Comparison of ENCODE assay signal across 32 cellular contexts in the genomic region with DNA sequence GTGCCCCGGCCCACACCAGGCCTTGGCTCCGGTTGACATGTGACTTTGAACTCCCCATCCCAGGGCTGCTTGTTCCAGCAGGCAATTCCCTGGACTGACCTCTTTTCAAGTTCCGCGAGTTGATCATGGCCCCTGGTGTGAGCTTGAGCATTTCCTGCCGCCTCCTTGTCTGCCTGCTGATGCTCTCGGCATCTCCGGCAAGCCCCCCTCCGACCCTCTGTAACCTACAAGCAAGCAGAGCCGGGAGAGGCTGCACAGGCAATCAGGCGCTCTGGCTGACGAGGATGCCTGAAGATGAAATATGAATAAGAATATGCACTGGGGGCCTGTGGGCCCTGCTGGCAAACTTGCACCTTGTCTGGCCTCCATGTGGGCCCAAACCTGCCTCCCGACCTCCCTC.
"Had no signal": no experiment of that assay in that cellular context is flagged by ENCODE, and none has a peak within 500 bp of the region (broad histone marks: within the 10 kb centered on the region; RNA-seq: fewer than 3 reads in every experiment).

No MANE protein-coding gene starts in this region.

- H3K36me3 Mint-ChIP-seq: activated naive CD4-positive, alpha-beta T cell treated with anti-CD3 and anti-CD28 coated beads, Interleukin-2, amount 10 ng/mL, durations not matched to agents 7 days and 5 days; activated naive CD4-positive, alpha-beta T cell treated with anti-CD3 and anti-CD28 coated beads, Interleukin-2, amount 50 U/mL, for 72 hours; activated naive CD8-positive, alpha-beta T cell treated with anti-CD3 and anti-CD28 coated beads, Interleukin-2, amount 10 ng/mL, durations not matched to agents 7 days and 5 days; brain had no signal

- H3K9me3 Mint-ChIP-seq: activated CD4-positive, alpha-beta memory T cell treated with anti-CD3 and anti-CD28 coated beads, Interleukin-2, amount 10 ng/mL, durations not matched to agents 7 days and 5 days; activated CD4-positive, alpha-beta T cell treated with anti-CD3 and anti-CD28 coated beads, Interleukin-2, amount 10 ng/mL, durations not matched to agents 7 days and 5 days; activated naive CD4-positive, alpha-beta T cell treated with anti-CD3 and anti-CD28 coated beads, Interleukin-2, amount 10 ng/mL, durations not matched to agents 7 days and 5 days; activated naive CD8-positive, alpha-beta T cell treated with anti-CD3 and anti-CD28 coated beads, Interleukin-2, amount 10 ng/mL, durations not matched to agents 7 days and 5 days; activated T-cell treated with anti-CD3 and anti-CD28 coated beads, Interleukin-2, amount 50 U/mL, for 24 hours; T-helper 2 cell treated with Interferon-gamma antibody and Interleukin-4, amounts not matched to agents 5 μg/mL and 100 μg/mL, for 36 hours had no signal

- H3K27ac ChIP-seq: ascending aorta, breast epithelium, cardiac muscle cell, colonic mucosa, dorsolateral prefrontal cortex, esophagus squamous epithelium, gastroesophageal sphincter had no signal

- H3K36me3 ChIP-seq: ascending aorta, breast epithelium, cardiac muscle cell, colonic mucosa, esophagus squamous epithelium, gastroesophageal sphincter had no signal

- ATAC-seq: activated naive CD4-positive, alpha-beta T cell treated with anti-CD3 and anti-CD28 coated beads, Interleukin-2, amount 50 U/mL, for 72 hours; activated T-cell treated with anti-CD3 and anti-CD28 coated beads, Interleukin-2, amount 50 U/mL, for 72 hours; gastroesophageal sphincter; T-helper 17 cell had no signal

- H3K4me1 Mint-ChIP-seq: activated CD4-positive, alpha-beta memory T cell treated with anti-CD3 and anti-CD28 coated beads, Interleukin-2, amount 10 ng/mL, durations not matched to agents 7 days and 5 days; activated CD4-positive, alpha-beta T cell treated with anti-CD3 and anti-CD28 coated beads, Interleukin-2, amount 10 ng/mL, durations not matched to agents 7 days and 5 days; activated naive CD4-positive, alpha-beta T cell treated with anti-CD3 and anti-CD28 coated beads, Interleukin-2, amount 10 ng/mL, durations not matched to agents 7 days and 5 days; activated naive CD8-positive, alpha-beta T cell treated with anti-CD3 and anti-CD28 coated beads, Interleukin-2, amount 10 ng/mL, durations not matched to agents 7 days and 5 days; T-helper 17 cell had no signal

- H3K9me3 ChIP-seq: ascending aorta, breast epithelium, colonic mucosa, esophagus squamous epithelium, gastroesophageal sphincter had no signal

- H3K4me3 ChIP-seq: ascending aorta, breast epithelium, cardiac muscle cell, colonic mucosa, dorsolateral prefrontal cortex, esophagus squamous epithelium, gastroesophageal sphincter had no signal

- H3K27me3 ChIP-seq: ascending aorta, cardiac muscle cell, colonic mucosa had no signal

- DNase-seq: activated CD4-positive, alpha-beta memory T cell treated with anti-CD3 and anti-CD28 coated beads, Interleukin-2, amount 10 ng/mL, durations not matched to agents 7 days and 5 days; activated CD4-positive, alpha-beta T cell treated with anti-CD3 and anti-CD28 coated beads for 1 hour; activated CD4-positive, alpha-beta T cell treated with anti-CD3 and anti-CD28 coated beads for 4 hours; activated CD4-positive, alpha-beta T cell treated with anti-CD3 and anti-CD28 coated beads, Interleukin-2, amount 10 ng/mL, durations not matched to agents 7 days and 5 days; activated CD4-positive, alpha-beta T cell treated with anti-CD3 and anti-CD28 coated beads, Interleukin-2, amount 50 U/mL, for 4 hours; activated CD8-positive, alpha-beta memory T cell treated with anti-CD3 and anti-CD28 coated beads, Interleukin-2, amount 50 U/mL, for 48 hours; activated gamma-delta T cell; activated naive CD4-positive, alpha-beta T cell; activated naive CD4-positive, alpha-beta T cell treated with anti-CD3 and anti-CD28 coated beads, Interleukin-2, amount 10 ng/mL, durations not matched to agents 7 days and 5 days; activated naive CD8-positive, alpha-beta T cell treated with anti-CD3 and anti-CD28 coated beads, Interleukin-2, amount 10 ng/mL, durations not matched to agents 7 days and 5 days; activated T-cell treated with anti-CD3 and anti-CD28 coated beads for 4 hours; activated T-cell treated with anti-CD3 and anti-CD28 coated beads, Interleukin-2, amount 50 U/mL, for 24 hours; activated T-cell treated with anti-CD3 and anti-CD28 coated beads, Interleukin-2, amount 50 U/mL, for 72 hours; central memory CD4-positive, alpha-beta T cell; cerebellar nuclear complex; colonic mucosa; dorsolateral prefrontal cortex; effector memory CD4-positive, alpha-beta T cell; erythroblast; esophagus squamous epithelium; foreskin melanocyte; SW 1271; T-helper 1 cell; T-helper 17 cell; T1000 had no signal

- H3K27me3 Mint-ChIP-seq: activated CD4-positive, alpha-beta memory T cell treated with anti-CD3 and anti-CD28 coated beads, Interleukin-2, amount 10 ng/mL, durations not matched to agents 7 days and 5 days; activated CD4-positive, alpha-beta T cell treated with anti-CD3 and anti-CD28 coated beads, Interleukin-2, amount 10 ng/mL, durations not matched to agents 7 days and 5 days; activated naive CD8-positive, alpha-beta T cell treated with anti-CD3 and anti-CD28 coated beads, Interleukin-2, amount 10 ng/mL, durations not matched to agents 7 days and 5 days had no signal

- H3K4me3 Mint-ChIP-seq: activated CD4-positive, alpha-beta memory T cell treated with anti-CD3 and anti-CD28 coated beads, Interleukin-2, amount 10 ng/mL, durations not matched to agents 7 days and 5 days; activated CD4-positive, alpha-beta T cell treated with anti-CD3 and anti-CD28 coated beads, Interleukin-2, amount 10 ng/mL, durations not matched to agents 7 days and 5 days; activated naive CD4-positive, alpha-beta T cell treated with anti-CD3 and anti-CD28 coated beads, Interleukin-2, amount 10 ng/mL, durations not matched to agents 7 days and 5 days; activated naive CD8-positive, alpha-beta T cell treated with anti-CD3 and anti-CD28 coated beads, Interleukin-2, amount 10 ng/mL, durations not matched to agents 7 days and 5 days; activated T-cell treated with anti-CD3 and anti-CD28 coated beads, Interleukin-2, amount 50 U/mL, for 24 hours; activated T-cell treated with anti-CD3 and anti-CD28 coated beads, Interleukin-2, amount 50 U/mL, for 72 hours; brain; T-helper 17 cell; T-helper 2 cell treated with Interferon-gamma antibody and Interleukin-4, amounts not matched to agents 5 μg/mL and 100 μg/mL, for 36 hours had no signal

- H3K4me1 ChIP-seq: ascending aorta, breast epithelium, colonic mucosa, esophagus squamous epithelium, gastroesophageal sphincter had no signal

- H3K27ac Mint-ChIP-seq: activated CD4-positive, alpha-beta memory T cell treated with anti-CD3 and anti-CD28 coated beads, Interleukin-2, amount 10 ng/mL, durations not matched to agents 7 days and 5 days; activated CD4-positive, alpha-beta T cell treated with anti-CD3 and anti-CD28 coated beads, Interleukin-2, amount 10 ng/mL, durations not matched to agents 7 days and 5 days; activated naive CD4-positive, alpha-beta T cell treated with anti-CD3 and anti-CD28 coated beads, Interleukin-2, amount 10 ng/mL, durations not matched to agents 7 days and 5 days; activated naive CD4-positive, alpha-beta T cell treated with anti-CD3 and anti-CD28 coated beads, Interleukin-2, amount 50 U/mL, for 72 hours; activated naive CD8-positive, alpha-beta T cell treated with anti-CD3 and anti-CD28 coated beads, Interleukin-2, amount 10 ng/mL, durations not matched to agents 7 days and 5 days; activated T-cell treated with anti-CD3 and anti-CD28 coated beads, Interleukin-2, amount 50 U/mL, for 24 hours; activated T-cell treated with anti-CD3 and anti-CD28 coated beads, Interleukin-2, amount 50 U/mL, for 72 hours; T-helper 17 cell; T-helper 2 cell treated with Interferon-gamma antibody and Interleukin-4, amounts not matched to agents 5 μg/mL and 100 μg/mL, for 36 hours had no signal
